12 cellular contexts compared by ENCODE assay signal in genomic region chr2:239249781-239250180, GRCh38.
DNase-seq lines count a peak whose midpoint lies in the region; ATAC-seq and TF ChIP-seq lines count a peak whose summit lies in the region.
"Had no signal": no experiment of that assay in that cellular context is flagged by ENCODE, and none has a peak within 500 bp of the region (broad histone marks: within the 10 kb centered on the region; RNA-seq: fewer than 3 reads in every experiment).

No MANE protein-coding gene starts in this region.

- H3K4me1 Mint-ChIP-seq in natural killer cell = peaks cover 61% of the 10 kb centered on the region in 2 donors

- intact Hi-C loops in natural killer cell (cut with micrococcal nuclease) = no loop called here

- TF ChIP-seq RAD21 in neural cell (conservative IDR thresholded peaks at IDR 0.05) = peak; percentile 25

- H3K79me2 ChIP-seq in neural cell (replicated peaks; ENCODE audit: insufficient read depth, low read length) = no peaks in the 10 kb centered on the region

- no peaks in the 10 kb centered on the region for H3K9me2 ChIP-seq in neural cell (ENCODE audit: insufficient read depth, low read length)

- H3K4me3 Mint-ChIP-seq in natural killer cell = no peak overlapping the region

- TF ChIP-seq CTCF in fibroblast of the aortic adventitia (IDR thresholded peaks at IDR 0.05; ENCODE audit: insufficient read depth, low read length) (no peak), neural cell (IDR thresholded peaks at IDR 0.05; ENCODE audit: poor library complexity, severe bottlenecking) (no peak), natural killer cell (IDR thresholded peaks at IDR 0.05) (no peak)

- no peak overlapping the region for H3K4me2 ChIP-seq in neural cell (ENCODE audit: low read length)

- no peaks in the 10 kb centered on the region for H3K36me3 ChIP-seq in neural cell (ENCODE audit: insufficient read depth, low read length)
- H3K36me3 ChIP-seq: Peyer's patch had no signal

- DNase-seq in AG08395 (ENCODE audit: low spot score) = peak; percentile 80
- DNase-seq in NCI-H510A (lab: John Stamatoyannopoulos, UW) = peak; percentile 77
- DNase-seq in fibroblast of the aortic adventitia (ENCODE audit: low read depth) = peak; percentile 71
- no peak for DNase-seq in NCI-H2196 treated with DMSO at 0.1 percent for 48 hours (lab: John Stamatoyannopoulos, UW; ENCODE audit: unreplicated experiment)
- no peak for DNase-seq in natural killer cell
- no peak for DNase-seq in cerebellar nuclear complex (lab: John Stamatoyannopoulos, UW)
- DNase-seq: activated CD4-positive, alpha-beta T cell treated with anti-CD3 and anti-CD28 coated beads, Interleukin-2, amount 50 U/mL, for 48 hours; Caco-2; stimulated activated CD4-positive, alpha-beta T cell treated with anti-CD3 and anti-CD28 coated beads, Interleukin-2, amount 100 ng/mL, for 24 hours had no signal

- no peaks in the 10 kb centered on the region for H3F3A ChIP-seq in neural cell (ENCODE audit: insufficient read depth, low read length, poor library complexity, severe bottlenecking)

- peak; percentile 84 for TF ChIP-seq EP300 in neural cell (conservative IDR thresholded peaks at IDR 0.05; ENCODE audit: poor library complexity, severe bottlenecking)

- H3K4me3 ChIP-seq in fibroblast of the aortic adventitia (ENCODE audit: low read depth, low read length) (no peak overlapping the region), neural cell (ENCODE audit: low read length) (peak overlapping the region; percentile 41)
- H3K4me3 ChIP-seq: Peyer's patch had no signal

- no peak overlapping the region for H2AFZ ChIP-seq in neural cell (ENCODE audit: low read depth, low read length)

- H3K27ac ChIP-seq in neural cell (ENCODE audit: low read length) = peak overlapping the region; percentile 89

- no peaks in the 10 kb centered on the region for H4K20me1 ChIP-seq in neural cell (ENCODE audit: insufficient read depth)

- H3K9me3 Mint-ChIP-seq in natural killer cell = no peaks in the 10 kb centered on the region

- no peak for ATAC-seq in HG02759 (IDR thresholded peaks at IDR 0.05; ENCODE audit: unreplicated experiment)
- ATAC-seq in natural killer cell = no peak

- no peaks in the 10 kb centered on the region for H3K27me3 ChIP-seq in neural cell (ENCODE audit: insufficient read depth, low read depth, low read length)
- H3K27me3 ChIP-seq: Peyer's patch had no signal

- no peaks in the 10 kb centered on the region for H3K9me3 ChIP-seq in neural cell (ENCODE audit: low read length)
- H3K9me3 ChIP-seq: Caco-2, Peyer's patch had no signal

- H3K27ac Mint-ChIP-seq in natural killer cell = no peak overlapping the region

- H3K36me3 Mint-ChIP-seq in natural killer cell = no peaks in the 10 kb centered on the region

- H3K9ac ChIP-seq in neural cell (ENCODE audit: low read length) = peak overlapping the region; percentile 58

- H3K27me3 Mint-ChIP-seq in natural killer cell (ENCODE audit: low read depth in 2 of 2) = no peaks in the 10 kb centered on the region

TF ChIP-seq in neural cell, 6 proteins besides CTCF, POLR2A, EP300 and RAD21:
- TF ChIP-seq SMC3 (conservative IDR thresholded peaks at IDR 0.05; ENCODE audit: poor library complexity) = peak; percentile 17
- no peak for TF ChIP-seq EZH2 (IDR thresholded peaks at IDR 0.05; ENCODE audit: borderline replicate concordance, insufficient read depth, low read length, poor library complexity, severe bottlenecking)
- TF ChIP-seq, protein P1, sequence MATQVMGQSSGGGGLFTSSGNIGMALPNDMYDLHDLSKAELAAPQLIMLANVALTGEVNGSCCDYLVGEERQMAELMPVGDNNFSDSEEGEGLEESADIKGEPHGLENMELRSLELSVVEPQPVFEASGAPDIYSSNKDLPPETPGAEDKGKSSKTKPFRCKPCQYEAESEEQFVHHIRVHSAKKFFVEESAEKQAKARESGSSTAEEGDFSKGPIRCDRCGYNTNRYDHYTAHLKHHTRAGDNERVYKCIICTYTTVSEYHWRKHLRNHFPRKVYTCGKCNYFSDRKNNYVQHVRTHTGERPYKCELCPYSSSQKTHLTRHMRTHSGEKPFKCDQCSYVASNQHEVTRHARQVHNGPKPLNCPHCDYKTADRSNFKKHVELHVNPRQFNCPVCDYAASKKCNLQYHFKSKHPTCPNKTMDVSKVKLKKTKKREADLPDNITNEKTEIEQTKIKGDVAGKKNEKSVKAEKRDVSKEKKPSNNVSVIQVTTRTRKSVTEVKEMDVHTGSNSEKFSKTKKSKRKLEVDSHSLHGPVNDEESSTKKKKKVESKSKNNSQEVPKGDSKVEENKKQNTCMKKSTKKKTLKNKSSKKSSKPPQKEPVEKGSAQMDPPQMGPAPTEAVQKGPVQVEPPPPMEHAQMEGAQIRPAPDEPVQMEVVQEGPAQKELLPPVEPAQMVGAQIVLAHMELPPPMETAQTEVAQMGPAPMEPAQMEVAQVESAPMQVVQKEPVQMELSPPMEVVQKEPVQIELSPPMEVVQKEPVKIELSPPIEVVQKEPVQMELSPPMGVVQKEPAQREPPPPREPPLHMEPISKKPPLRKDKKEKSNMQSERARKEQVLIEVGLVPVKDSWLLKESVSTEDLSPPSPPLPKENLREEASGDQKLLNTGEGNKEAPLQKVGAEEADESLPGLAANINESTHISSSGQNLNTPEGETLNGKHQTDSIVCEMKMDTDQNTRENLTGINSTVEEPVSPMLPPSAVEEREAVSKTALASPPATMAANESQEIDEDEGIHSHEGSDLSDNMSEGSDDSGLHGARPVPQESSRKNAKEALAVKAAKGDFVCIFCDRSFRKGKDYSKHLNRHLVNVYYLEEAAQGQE (IDR thresholded peaks at IDR 0.05; ENCODE audit: borderline replicate concordance) = peak; percentile 99
- no peak for TF ChIP-seq TAF1 (IDR thresholded peaks at IDR 0.05; ENCODE audit: low read depth)
- peak; percentile 80 for TF ChIP-seq POLR2AphosphoS5 (IDR thresholded peaks at IDR 0.05)
- peak; percentile 28 for TF ChIP-seq MXI1 (conservative IDR thresholded peaks at IDR 0.05; ENCODE audit: poor library complexity, severe bottlenecking)

Comparison
In these comparisons a context has a peak if more than half of its experiments do, and no peak if none do; other contexts are left out.
1. DNase-seq: peak in AG08395 (single experiment), NCI-H510A (single experiment) and fibroblast of the aortic adventitia (single experiment); none in NCI-H2196 treated with DMSO at 0.1 percent for 48 hours (single experiment), natural killer cell (single experiment) and cerebellar nuclear complex (0 of 2).